1 cellular context compared by ENCODE assay signal in genomic region chr6:1894954-1895353, GRCh38.
TF ChIP-seq lines count a peak whose summit lies in the region.

No MANE protein-coding gene starts in this region.

TF ChIP-seq in IMR-90, 13 proteins besides CTCF, POLR2A, EP300 and RAD21:
- TF ChIP-seq ELK1 (IDR thresholded peaks at IDR 0.05; ENCODE audit: borderline replicate concordance, low read depth, low read length), result no peak
- no peak for TF ChIP-seq MAZ (IDR thresholded peaks at IDR 0.05; ENCODE audit: borderline replicate concordance, low read depth, low read length)
- TF ChIP-seq NFE2L2 (IDR thresholded peaks at IDR 0.05; ENCODE audit: low read depth, low read length), result no peak
- TF ChIP-seq MAFK (IDR thresholded peaks at IDR 0.05; ENCODE audit: low read depth, low read length), result no peak
- no peak for TF ChIP-seq CHD1 (IDR thresholded peaks at IDR 0.05; ENCODE audit: low read depth, low read length)
- no peak for TF ChIP-seq USF2 (IDR thresholded peaks at IDR 0.05; ENCODE audit: low read depth, low read length)
- no peak for TF ChIP-seq CEBPB (IDR thresholded peaks at IDR 0.05; ENCODE audit: low read depth, low read length)
- no peak for TF ChIP-seq BHLHE40 (IDR thresholded peaks at IDR 0.05; ENCODE audit: low read depth, low read length)
- TF ChIP-seq FOS (IDR thresholded peaks at IDR 0.05; ENCODE audit: low read depth, low read length), result no peak
- TF ChIP-seq MXI1 (IDR thresholded peaks at IDR 0.05; ENCODE audit: borderline replicate concordance, low read depth, low read length), result no peak
- no peak for TF ChIP-seq SMC3 (IDR thresholded peaks at IDR 0.05; ENCODE audit: low read depth, low read length)
TF ChIP-seq in IMR-90: peak in this region for 0.
